In the genomic region with DNA sequence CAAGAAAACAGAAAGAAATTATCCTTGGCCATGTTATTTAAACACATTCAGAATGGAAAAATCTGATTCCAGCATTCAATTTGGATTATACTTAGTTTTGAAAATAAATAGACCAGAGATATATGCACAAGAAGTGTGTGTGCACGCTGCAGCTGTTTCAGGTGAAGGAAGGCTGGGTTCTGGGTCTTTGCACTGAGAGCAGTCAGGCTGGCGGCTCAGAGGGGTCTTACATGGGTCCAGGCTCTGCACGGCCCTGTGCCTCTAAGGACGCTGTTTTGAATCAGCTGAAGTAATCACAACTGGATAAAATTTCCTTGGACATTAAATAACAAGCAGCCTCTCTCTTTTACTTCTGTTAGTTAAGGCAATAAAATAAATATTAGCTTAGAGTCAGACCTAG, we compare ENCODE assay signal across 22 cellular contexts. TPM values are rescaled to one million over a fixed set of nuclear protein-coding genes. Genes with fewer than 3 reads are reported as not detected.
DNase-seq lines count a peak whose midpoint lies in the region; ATAC-seq and TF ChIP-seq lines count a peak whose summit lies in the region.
"Had no signal": no experiment of that assay in that cellular context is flagged by ENCODE, and none has a peak within 500 bp of the region (broad histone marks: within the 10 kb centered on the region; RNA-seq: fewer than 3 reads in every experiment).

No MANE protein-coding gene starts in this region.

- H2BK120ac ChIP-seq in IMR-90 (ENCODE audit: low read depth, low read length), result no peak overlapping the region

- H3K9me3 ChIP-seq in IMR-90 (ENCODE audit: control insufficient read depth, insufficient read depth, low read length) (no peaks in the 10 kb centered on the region), hepatocyte (ENCODE audit: low read depth) (no peaks in the 10 kb centered on the region), muscle layer of duodenum (ENCODE audit: control insufficient read depth in 1 of 2, low read length in 2 of 2) (no peaks in the 10 kb centered on the region), transverse colon (no peaks in the 10 kb centered on the region), thyroid gland (no peaks in the 10 kb centered on the region)
- H3K9me3 ChIP-seq: BE2C, Peyer's patch had no signal

- peaks cover 22% of the 10 kb centered on the region for H3K36me3 ChIP-seq in IMR-90 (ENCODE audit: control insufficient read depth, insufficient read depth, low read length)
- H3K36me3 ChIP-seq in hepatocyte (replicated peaks; ENCODE audit: insufficient read depth, low read depth), result no peaks in the 10 kb centered on the region
- peaks cover 13 to 25% of the 10 kb centered on the region in 2 donors for H3K36me3 ChIP-seq in muscle layer of duodenum (ENCODE audit: control insufficient read depth in 1 of 2, insufficient read depth in 2 of 2, low read length in 2 of 2)
- H3K36me3 ChIP-seq in transverse colon, result peaks cover 0 to 10% (median 4%) of the 10 kb centered on the region in 4 donors
- H3K36me3 ChIP-seq in thyroid gland, result peaks cover 23% of the 10 kb centered on the region in 2 donors

- H4K20me1 ChIP-seq in IMR-90 (ENCODE audit: insufficient read depth, low read length), result no peaks in the 10 kb centered on the region; the same call in 1 of the 2 replicates
- no peaks in the 10 kb centered on the region for H4K20me1 ChIP-seq in hepatocyte (ENCODE audit: insufficient read depth, poor library complexity, severe bottlenecking)

- H3K4ac ChIP-seq in IMR-90 (ENCODE audit: low read depth, low read length), result peak overlapping the region; percentile 38

- no peak overlapping the region for H3K14ac ChIP-seq in IMR-90 (replicated peaks; ENCODE audit: low read depth, low read length)

- H3K9me1 ChIP-seq in IMR-90 (ENCODE audit: insufficient read depth, low read length), result peaks cover 3% of the 10 kb centered on the region; the same call in 1 of the 2 replicates

- no peak for TF ChIP-seq POLR2A in IMR-90 (IDR thresholded peaks at IDR 0.05; ENCODE audit: low read depth, low read length)
- no peak for TF ChIP-seq POLR2A in transverse colon (IDR thresholded peaks at IDR 0.05)
- no peak for TF ChIP-seq POLR2A in thyroid gland (IDR thresholded peaks at IDR 0.05)

- H3K4me3 ChIP-seq in IMR-90 (ENCODE audit: insufficient read depth, low read depth, low read length), result no peak overlapping the region
- no peak overlapping the region for H3K4me3 ChIP-seq in hepatocyte
- H3K4me3 ChIP-seq in muscle layer of duodenum (ENCODE audit: low read depth in 1 of 2, low read length in 2 of 2), result no peak overlapping the region
- H3K4me3 ChIP-seq in transverse colon, result no peak overlapping the region
- H3K4me3 ChIP-seq in thyroid gland (replicated peaks in 1 of 3), result no peak overlapping the region
- H3K4me3 ChIP-seq: Peyer's patch had no signal

- POLR2A ChIA-PET in IMR-90 (lab: Charles Lee; ENCODE audit: unreplicated experiment), result no interaction called here

- H3K27ac ChIP-seq in IMR-90 (ENCODE audit: insufficient read depth, low read length) (peak overlapping the region; percentile 44; the same call in 1 of the 2 replicates), hepatocyte (peak overlapping the region; percentile 27), muscle layer of duodenum (ENCODE audit: low read length) (peak overlapping the region; percentile 57), transverse colon (peak overlapping the region in 3 of 4 donors; percentile 37 to 51 (median 48)), thyroid gland (no peak overlapping the region)

- H3K27me3 ChIP-seq in IMR-90 (ENCODE audit: control insufficient read depth, insufficient read depth, low read length) (no peaks in the 10 kb centered on the region), hepatocyte (no peaks in the 10 kb centered on the region), muscle layer of duodenum (ENCODE audit: low read depth, low read length) (no peaks in the 10 kb centered on the region), transverse colon (no peaks in the 10 kb centered on the region), thyroid gland (no peaks in the 10 kb centered on the region)
- H3K27me3 ChIP-seq: BE2C, Peyer's patch had no signal

- H4K5ac ChIP-seq in IMR-90 (ENCODE audit: low read depth, low read length), result no peak overlapping the region

- H3K56ac ChIP-seq in IMR-90 (ENCODE audit: extremely low read depth, insufficient read depth, low read length), result no peak overlapping the region

- no TSS peak for BruUV-seq in IMR-90 (replicated peaks; lab: Mats Ljungman, UMichigan)

- no peak overlapping the region for H2AK9ac ChIP-seq in IMR-90 (replicated peaks; ENCODE audit: low read depth, low read length, poor library complexity)

- H2BK15ac ChIP-seq in IMR-90 (ENCODE audit: low read depth, low read length), result no peak overlapping the region

- no peak overlapping the region for H2BK5ac ChIP-seq in IMR-90 (ENCODE audit: low read depth, low read length, poor library complexity, severe bottlenecking)

- intact Hi-C loops in IMR-90 (cut with micrococcal nuclease) (loop anchor here (1.0 to 5.0 kb wide), 5 partner anchors 14 to 444 kb away; a partner anchor contains a TSS), transverse colon (cut with DNase I; ENCODE audit: low total_unique reads) (no loop called here), thyroid gland (cut with DNase I) (no loop called here)

- no peak; the same call in 1 of the 2 replicates for ATAC-seq in IMR-90 (ENCODE audit: low read depth)

- TF ChIP-seq RAD21 in IMR-90 (IDR thresholded peaks at IDR 0.05; ENCODE audit: low read length), result no peak

- CTCF ChIA-PET in IMR-90 (lab: Yijun Ruan, JAX), result interaction anchor here (0.7 to 2.8 kb wide), 16 partner anchors 9 to 443 kb away, joined by 3 to 20 read pairs (median 5); a partner anchor contains a TSS

- dilution Hi-C loops in IMR-90 (cut with HindIII; ENCODE audit: low sequenced_read_pairs, unreplicated experiment), result no loop called here

- TF ChIP-seq CTCF in IMR-90 (conservative IDR thresholded peaks at IDR 0.05; ENCODE audit: low read depth, low read length), result no peak
- TF ChIP-seq CTCF in hepatocyte (IDR thresholded peaks at IDR 0.05; ENCODE audit: poor library complexity), result no peak
- no peak for TF ChIP-seq CTCF in transverse colon (IDR thresholded peaks at IDR 0.05)
- TF ChIP-seq CTCF in thyroid gland (IDR thresholded peaks at IDR 0.05), result no peak

- no peaks in the 10 kb centered on the region for H3K9me2 ChIP-seq in hepatocyte (replicated peaks; ENCODE audit: insufficient read depth)

- no peak for TF ChIP-seq EP300 in transverse colon (IDR thresholded peaks at IDR 0.05; ENCODE audit: low read depth)

- in situ Hi-C loops in IMR-90 (cut with MboI; ENCODE audit: low sequenced_read_pairs) (no loop called here), transverse colon (cut with MboI; ENCODE audit: low pct_ligation_motif_present in 1 of 4, low pct_unique_long_range_greater_than_20kb in 1 of 4, low sequenced_read_pairs in 3 of 4) (loop anchor here in 1 of 4 donors (25.0 kb wide), 1 partner anchor 449 kb away; no protein-coding TSS in a partner anchor)

- no peak overlapping the region for H2AFZ ChIP-seq in IMR-90 (replicated peaks; ENCODE audit: low read length, poor library complexity)
- no peak overlapping the region for H2AFZ ChIP-seq in hepatocyte

- 0 out of 2 replicates have a peak overlapping the region, but pooled peaks have one; percentile 21 for H2BK20ac ChIP-seq in IMR-90 (ENCODE audit: low read depth, low read length)

- peaks cover 4% of the 10 kb centered on the region; the same call in 1 of the 2 replicates for H3K4me1 ChIP-seq in IMR-90 (ENCODE audit: control insufficient read depth, insufficient read depth, low read length)
- peaks cover 19% of the 10 kb centered on the region for H3K4me1 ChIP-seq in hepatocyte (ENCODE audit: insufficient read depth)
- peaks cover 5 to 8% of the 10 kb centered on the region in 2 donors for H3K4me1 ChIP-seq in muscle layer of duodenum (ENCODE audit: control insufficient read depth in 1 of 2, insufficient read depth in 2 of 2, low read length in 2 of 2)
- peaks cover 7 to 27% (median 16%) of the 10 kb centered on the region in 4 donors for H3K4me1 ChIP-seq in transverse colon
- peaks cover 11% of the 10 kb centered on the region in 2 donors for H3K4me1 ChIP-seq in thyroid gland
- H3K4me1 ChIP-seq: BE2C had no signal

- H3K23ac ChIP-seq in IMR-90 (ENCODE audit: low read depth, low read length), result no peak overlapping the region

- no peak overlapping the region for H3K9ac ChIP-seq in IMR-90 (ENCODE audit: low read depth, low read length)

- H3K4me2 ChIP-seq in IMR-90 (ENCODE audit: low read depth, low read length) (peak overlapping the region; percentile 1; the same call in 1 of the 2 replicates), hepatocyte (peak overlapping the region; percentile 8)

- DNase-seq in IMR-90, result no peak
- peak; percentile 62 for DNase-seq in hepatocyte (ENCODE audit: low spot score)
- no peak for DNase-seq in transverse colon
- DNase-seq in stimulated activated CD4-positive, alpha-beta T cell treated with anti-CD3 and anti-CD28 coated beads, Interleukin-4, amount 100 ng/mL, for 24 hours, result no peak
- no peak for DNase-seq in HuH-7 (ENCODE audit: low spot score)
- DNase-seq in thyroid gland, result no peak
- DNase-seq: BE2C; CD4-positive, alpha-beta T cell; COR-L47; DMS 273 treated with DMSO at 0.1 percent for 48 hours; DMS79 treated with DMSO at 0.1 percent for 48 hours; H7; HFFc6; KBM-7; NCI-H1105; NCI-H146; NCI-H2029; NCI-H2227 treated with DMSO at 0.1 percent for 48 hours; NCI-H510A; NCI-H748 treated with DMSO at 0.1 percent for 48 hours; Peyer's patch had no signal

- no peak overlapping the region for H3K18ac ChIP-seq in IMR-90 (ENCODE audit: low read depth, low read length)

- peaks cover 5% of the 10 kb centered on the region for H3K79me2 ChIP-seq in hepatocyte

- H4K91ac ChIP-seq in IMR-90 (ENCODE audit: insufficient read depth, low read depth, low read length), result no peak overlapping the region

- no CpG with 5 or more reads among the region's 4 CpGs for WGBS in IMR-90 (ENCODE audit: extremely low coverage in 2 of 2, insufficient read length in 1 of 2), 2 experiments
- 54% methylated on average over 4 of the region's 4 CpGs for WGBS in hepatocyte (ENCODE audit: low lambda C conversion rate, missing lambda C conversion rate)
- 39 to 52% methylated on average over 3 to 4 of the region's 4 CpGs for WGBS in transverse colon (ENCODE audit: low coverage in 1 of 2), 2 donors
- 92 to 94% methylated on average over 4 of the region's 4 CpGs for WGBS in thyroid gland, 2 donors

- peak overlapping the region in 1 of 2 experiments; percentile 50; a peak in 1 of 4 replicates for H4K8ac ChIP-seq in IMR-90 (ENCODE audit: low read depth in 2 of 2, low read length in 2 of 2)

- H2AK5ac ChIP-seq in IMR-90 (ENCODE audit: low read depth, low read length), result 0 out of 2 replicates have a peak overlapping the region, but pooled peaks have one; percentile 30

- peaks cover 13 to 21% of the 10 kb centered on the region in 2 experiments; a peak in 3 of 4 replicates for H3K79me1 ChIP-seq in IMR-90 (ENCODE audit: low read depth in 1 of 2, low read length in 2 of 2)

RNA-seq across cellular contexts. Expression of a gene that starts 31.8 kb away (rescaled TPM):
- total RNA-seq in IMR-90 (2012; rRNA removed) (20.8 and 24.2 TPM in 2 replicates), hepatocyte (38.8 and 52.6 TPM in 2 replicates), transverse colon (100 to 1,000 TPM in 1 of 4 donors, 10 to 100 TPM in 3; 35.2 to 146 (median 64.1) TPM), thyroid gland (100 to 1,000 TPM in 1 of 4 donors, 10 to 100 TPM in 3; 67.3 to 210 (median 82.0) TPM)
- polyA plus RNA-seq in IMR-90 (2012; rRNA removed) (10.0 and 14.2 TPM in 2 replicates), hepatocyte (14.5 and 21.9 TPM in 2 replicates)
- polyA plus RNA-seq in IMR-90 (2012; cell fraction: cytosol; rRNA removed), result 2.5 and 2.8 TPM in 2 replicates
- polyA plus RNA-seq in IMR-90 (2012; cell fraction: nucleus; rRNA removed; ENCODE audit: low replicate concordance), result 4.8 and 35.5 TPM in 2 replicates

Comparison
In these comparisons a context has a peak if more than half of its experiments do, and no peak if none do; other contexts are left out.
1. H3K27ac ChIP-seq: peak in IMR-90 (single experiment), hepatocyte (single experiment), muscle layer of duodenum (single experiment) and transverse colon (3 of 4); none in thyroid gland (0 of 3).